1 cellular context compared by ENCODE assay signal in genomic region chr17:17401271-17401781, GRCh38.
TF ChIP-seq lines count a peak whose summit lies in the region.

No MANE protein-coding gene starts in this region.

TF ChIP-seq in H1, 55 proteins besides CTCF, POLR2A, EP300 and RAD21 (continued from another document):
- TF ChIP-seq, protein P1, sequence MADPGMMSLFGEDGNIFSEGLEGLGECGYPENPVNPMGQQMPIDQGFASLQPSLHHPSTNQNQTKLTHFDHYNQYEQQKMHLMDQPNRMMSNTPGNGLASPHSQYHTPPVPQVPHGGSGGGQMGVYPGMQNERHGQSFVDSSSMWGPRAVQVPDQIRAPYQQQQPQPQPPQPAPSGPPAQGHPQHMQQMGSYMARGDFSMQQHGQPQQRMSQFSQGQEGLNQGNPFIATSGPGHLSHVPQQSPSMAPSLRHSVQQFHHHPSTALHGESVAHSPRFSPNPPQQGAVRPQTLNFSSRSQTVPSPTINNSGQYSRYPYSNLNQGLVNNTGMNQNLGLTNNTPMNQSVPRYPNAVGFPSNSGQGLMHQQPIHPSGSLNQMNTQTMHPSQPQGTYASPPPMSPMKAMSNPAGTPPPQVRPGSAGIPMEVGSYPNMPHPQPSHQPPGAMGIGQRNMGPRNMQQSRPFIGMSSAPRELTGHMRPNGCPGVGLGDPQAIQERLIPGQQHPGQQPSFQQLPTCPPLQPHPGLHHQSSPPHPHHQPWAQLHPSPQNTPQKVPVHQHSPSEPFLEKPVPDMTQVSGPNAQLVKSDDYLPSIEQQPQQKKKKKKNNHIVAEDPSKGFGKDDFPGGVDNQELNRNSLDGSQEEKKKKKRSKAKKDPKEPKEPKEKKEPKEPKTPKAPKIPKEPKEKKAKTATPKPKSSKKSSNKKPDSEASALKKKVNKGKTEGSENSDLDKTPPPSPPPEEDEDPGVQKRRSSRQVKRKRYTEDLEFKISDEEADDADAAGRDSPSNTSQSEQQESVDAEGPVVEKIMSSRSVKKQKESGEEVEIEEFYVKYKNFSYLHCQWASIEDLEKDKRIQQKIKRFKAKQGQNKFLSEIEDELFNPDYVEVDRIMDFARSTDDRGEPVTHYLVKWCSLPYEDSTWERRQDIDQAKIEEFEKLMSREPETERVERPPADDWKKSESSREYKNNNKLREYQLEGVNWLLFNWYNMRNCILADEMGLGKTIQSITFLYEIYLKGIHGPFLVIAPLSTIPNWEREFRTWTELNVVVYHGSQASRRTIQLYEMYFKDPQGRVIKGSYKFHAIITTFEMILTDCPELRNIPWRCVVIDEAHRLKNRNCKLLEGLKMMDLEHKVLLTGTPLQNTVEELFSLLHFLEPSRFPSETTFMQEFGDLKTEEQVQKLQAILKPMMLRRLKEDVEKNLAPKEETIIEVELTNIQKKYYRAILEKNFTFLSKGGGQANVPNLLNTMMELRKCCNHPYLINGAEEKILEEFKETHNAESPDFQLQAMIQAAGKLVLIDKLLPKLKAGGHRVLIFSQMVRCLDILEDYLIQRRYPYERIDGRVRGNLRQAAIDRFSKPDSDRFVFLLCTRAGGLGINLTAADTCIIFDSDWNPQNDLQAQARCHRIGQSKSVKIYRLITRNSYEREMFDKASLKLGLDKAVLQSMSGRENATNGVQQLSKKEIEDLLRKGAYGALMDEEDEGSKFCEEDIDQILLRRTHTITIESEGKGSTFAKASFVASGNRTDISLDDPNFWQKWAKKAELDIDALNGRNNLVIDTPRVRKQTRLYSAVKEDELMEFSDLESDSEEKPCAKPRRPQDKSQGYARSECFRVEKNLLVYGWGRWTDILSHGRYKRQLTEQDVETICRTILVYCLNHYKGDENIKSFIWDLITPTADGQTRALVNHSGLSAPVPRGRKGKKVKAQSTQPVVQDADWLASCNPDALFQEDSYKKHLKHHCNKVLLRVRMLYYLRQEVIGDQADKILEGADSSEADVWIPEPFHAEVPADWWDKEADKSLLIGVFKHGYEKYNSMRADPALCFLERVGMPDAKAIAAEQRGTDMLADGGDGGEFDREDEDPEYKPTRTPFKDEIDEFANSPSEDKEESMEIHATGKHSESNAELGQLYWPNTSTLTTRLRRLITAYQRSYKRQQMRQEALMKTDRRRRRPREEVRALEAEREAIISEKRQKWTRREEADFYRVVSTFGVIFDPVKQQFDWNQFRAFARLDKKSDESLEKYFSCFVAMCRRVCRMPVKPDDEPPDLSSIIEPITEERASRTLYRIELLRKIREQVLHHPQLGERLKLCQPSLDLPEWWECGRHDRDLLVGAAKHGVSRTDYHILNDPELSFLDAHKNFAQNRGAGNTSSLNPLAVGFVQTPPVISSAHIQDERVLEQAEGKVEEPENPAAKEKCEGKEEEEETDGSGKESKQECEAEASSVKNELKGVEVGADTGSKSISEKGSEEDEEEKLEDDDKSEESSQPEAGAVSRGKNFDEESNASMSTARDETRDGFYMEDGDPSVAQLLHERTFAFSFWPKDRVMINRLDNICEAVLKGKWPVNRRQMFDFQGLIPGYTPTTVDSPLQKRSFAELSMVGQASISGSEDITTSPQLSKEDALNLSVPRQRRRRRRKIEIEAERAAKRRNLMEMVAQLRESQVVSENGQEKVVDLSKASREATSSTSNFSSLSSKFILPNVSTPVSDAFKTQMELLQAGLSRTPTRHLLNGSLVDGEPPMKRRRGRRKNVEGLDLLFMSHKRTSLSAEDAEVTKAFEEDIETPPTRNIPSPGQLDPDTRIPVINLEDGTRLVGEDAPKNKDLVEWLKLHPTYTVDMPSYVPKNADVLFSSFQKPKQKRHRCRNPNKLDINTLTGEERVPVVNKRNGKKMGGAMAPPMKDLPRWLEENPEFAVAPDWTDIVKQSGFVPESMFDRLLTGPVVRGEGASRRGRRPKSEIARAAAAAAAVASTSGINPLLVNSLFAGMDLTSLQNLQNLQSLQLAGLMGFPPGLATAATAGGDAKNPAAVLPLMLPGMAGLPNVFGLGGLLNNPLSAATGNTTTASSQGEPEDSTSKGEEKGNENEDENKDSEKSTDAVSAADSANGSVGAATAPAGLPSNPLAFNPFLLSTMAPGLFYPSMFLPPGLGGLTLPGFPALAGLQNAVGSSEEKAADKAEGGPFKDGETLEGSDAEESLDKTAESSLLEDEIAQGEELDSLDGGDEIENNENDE (IDR thresholded peaks at IDR 0.05; ENCODE audit: insufficient replicate concordance, low read length): no peak
- TF ChIP-seq TEAD4 (IDR thresholded peaks at IDR 0.05; ENCODE audit: low read depth, low read length) (no peak), YY1 (IDR thresholded peaks at IDR 0.05; ENCODE audit: low read depth, low read length) (peak; percentile 78)
